Comparison of ENCODE assay signal across 8 cellular contexts in the genomic region with DNA sequence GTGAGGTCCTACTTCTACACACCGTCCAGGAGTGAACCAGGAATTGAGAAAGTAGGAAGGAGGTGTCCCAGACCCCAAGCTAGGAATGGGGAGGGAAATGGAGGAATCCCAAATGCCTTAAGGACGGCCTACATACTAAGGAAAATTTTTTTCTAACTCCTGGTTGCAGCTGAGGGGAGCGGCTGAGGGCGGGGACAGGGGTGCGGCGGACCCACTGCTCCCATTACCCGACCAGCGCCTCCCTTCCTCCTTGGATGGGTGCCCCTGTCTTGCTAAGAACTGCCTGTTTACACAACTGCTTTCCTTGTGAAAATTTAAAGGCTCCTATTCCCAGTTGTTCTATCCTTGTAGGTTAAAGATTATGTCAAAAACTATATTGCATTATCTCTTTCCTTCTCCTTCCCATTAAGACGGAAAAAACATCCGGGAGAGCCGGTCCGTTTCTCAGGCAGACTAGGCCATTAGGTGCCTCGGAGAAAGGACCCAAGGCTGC. TPM values are rescaled to one million over a fixed set of nuclear protein-coding genes. Genes with fewer than 3 reads are reported as not detected.
A peak's percentile ranks its signal among the peaks of the same experiment; 100 is the strongest.
DNase-seq lines count a peak whose midpoint lies in the region; ATAC-seq and TF ChIP-seq lines count a peak whose summit lies in the region.

No MANE protein-coding gene starts in this region.

- H3K4me2 ChIP-seq in GM23338, result peak overlapping the region; percentile 86

- TF ChIP-seq POLR2A in stomach (IDR thresholded peaks at IDR 0.05), result no peak

- CTCF ChIA-PET in Calu3 (lab: Charles Lee), result interaction anchor here (0.6 to 2.5 kb wide), 13 partner anchors 10 to 97 kb away, joined by 3 to 16 read pairs (median 4); partner anchors contain the start of genes HSPA1A, HSPA1L, LSM2 and MSH5

- H3K4me3 ChIP-seq in GM23338, result peak overlapping the region; percentile 43
- H3K4me3 ChIP-seq in RWPE2 (ENCODE audit: severe bottlenecking), result peak overlapping the region; percentile 34
- peak overlapping the region; percentile 40 to 71 (median 66) for H3K4me3 ChIP-seq in stomach

- intact Hi-C loops in Calu3 (cut with micrococcal nuclease; ENCODE audit: unreplicated experiment), result no loop called here
- intact Hi-C loops in left colon (cut with DNase I, micrococcal nuclease), result no loop called here
- intact Hi-C loops in stomach (cut with DNase I; ENCODE audit: low total_unique reads), result no loop called here

- H3K4me1 Mint-ChIP-seq in Calu3 (ENCODE audit: low read depth, unreplicated experiment), result peaks cover 50% of the 10 kb centered on the region
- H3K4me1 Mint-ChIP-seq in GM23338, result peaks cover 43% of the 10 kb centered on the region

- H3K36me3 ChIP-seq in GM23338 (ENCODE audit: insufficient read depth) (no peaks in the 10 kb centered on the region), RWPE2 (ENCODE audit: low read depth) (peaks cover 19% of the 10 kb centered on the region), stomach (no peaks in the 10 kb centered on the region)

- H3K27ac ChIP-seq in GM23338 (ENCODE audit: low read depth), result peak overlapping the region; percentile 89
- H3K27ac ChIP-seq in RWPE2 (ENCODE audit: poor library complexity, severe bottlenecking), result peak overlapping the region; percentile 92
- peak overlapping the region; percentile 89 to 99 (median 98) for H3K27ac ChIP-seq in stomach

- no peak overlapping the region for H2AFZ ChIP-seq in GM23338

- no peaks in the 10 kb centered on the region for H3K27me3 ChIP-seq in GM23338 (ENCODE audit: insufficient read depth)
- no peaks in the 10 kb centered on the region for H3K27me3 ChIP-seq in RWPE2 (ENCODE audit: insufficient read depth, poor library complexity, severe bottlenecking)
- no peaks in the 10 kb centered on the region for H3K27me3 ChIP-seq in stomach

- peaks cover 18% of the 10 kb centered on the region for H3F3A ChIP-seq in GM23338 (replicated peaks; ENCODE audit: low read depth)

- peak; percentile 92 for DNase-seq in Calu3
- DNase-seq in GM23338 (ENCODE audit: low spot score), result peak; percentile 83
- DNase-seq in RWPE2 (ENCODE audit: low spot score), result peak; percentile 89
- peak; percentile 78 for DNase-seq in cerebellum (ENCODE audit: low spot score)
- DNase-seq in left colon, result peak; percentile 88 to 94
- peak; percentile 91 for DNase-seq in stomach
- no peak for DNase-seq in GM19240 (ENCODE audit: insufficient read length, low spot score)

- H3K9me2 ChIP-seq in GM23338 (ENCODE audit: insufficient read depth), result no peaks in the 10 kb centered on the region

- TF ChIP-seq EP300 in stomach (IDR thresholded peaks at IDR 0.05), result no peak

- ATAC-seq in GM23338 (peak; percentile 30), RWPE2 (ENCODE audit: low read depth) (peak; percentile 40), left colon (peak; percentile 58), GM21825 (IDR thresholded peaks at IDR 0.05; ENCODE audit: unreplicated experiment) (no peak)

- no peaks in the 10 kb centered on the region for H3K9me3 ChIP-seq in RWPE2 (ENCODE audit: severe bottlenecking)
- no peaks in the 10 kb centered on the region for H3K9me3 ChIP-seq in stomach

- H3K79me2 ChIP-seq in GM23338 (replicated peaks; ENCODE audit: insufficient read depth), result peaks cover 26% of the 10 kb centered on the region

- H4K20me1 ChIP-seq in GM23338 (replicated peaks; ENCODE audit: insufficient read depth), result peaks cover 5% of the 10 kb centered on the region

- peaks cover 49% of the 10 kb centered on the region for H3K4me1 ChIP-seq in GM23338 (ENCODE audit: insufficient read depth)
- peaks cover 43% of the 10 kb centered on the region for H3K4me1 ChIP-seq in RWPE2 (ENCODE audit: insufficient read depth, poor library complexity, severe bottlenecking)
- H3K4me1 ChIP-seq in stomach, result peaks cover 38 to 65% (median 52%) of the 10 kb centered on the region in 4 donors

- BruUV-seq in Calu3 (replicated peaks; lab: Mats Ljungman, UMichigan), result TSS peak; percentile 85

- H3K27me3 Mint-ChIP-seq in Calu3 (ENCODE audit: unreplicated experiment) (peaks cover 13% of the 10 kb centered on the region), GM23338 (ENCODE audit: insufficient read depth, low read depth, poor library complexity) (peaks cover 25% of the 10 kb centered on the region)

- TF ChIP-seq CTCF in Calu3 (IDR thresholded peaks at IDR 0.05; ENCODE audit: unreplicated experiment) (no peak), GM23338 (conservative IDR thresholded peaks at IDR 0.05; ENCODE audit: low read depth in 2 of 2) (no peak), RWPE2 (IDR thresholded peaks at IDR 0.05; ENCODE audit: poor library complexity, severe bottlenecking) (no peak), stomach (IDR thresholded peaks at IDR 0.05) (no peak)

- no peaks in the 10 kb centered on the region for H3K9me3 Mint-ChIP-seq in Calu3 (ENCODE audit: low read depth, unreplicated experiment)
- peaks cover 7% of the 10 kb centered on the region; the same call in 2 of the 3 replicates for H3K9me3 Mint-ChIP-seq in GM23338

- H3K36me3 Mint-ChIP-seq in Calu3 (ENCODE audit: insufficient read depth, unreplicated experiment) (peaks cover 77% of the 10 kb centered on the region), GM23338 (ENCODE audit: low read depth) (peaks cover 4% of the 10 kb centered on the region; the same call in 2 of the 3 replicates)

- H3K27ac Mint-ChIP-seq in Calu3 (ENCODE audit: unreplicated experiment) (peak overlapping the region; percentile 100), GM23338 (peak overlapping the region; percentile 98)

- 0 to 2% (median 1%) methylated on average over 13 of the region's 13 CpGs for WGBS in stomach, 5 donors

- peak overlapping the region; percentile 80 for H3K4me3 Mint-ChIP-seq in Calu3 (ENCODE audit: low read depth, unreplicated experiment)
- H3K4me3 Mint-ChIP-seq in GM23338, result peak overlapping the region; percentile 80

TF ChIP-seq in GM23338, 12 proteins besides CTCF, POLR2A, EP300 and RAD21 (continues in another document):
- no peak for TF ChIP-seq STAT1 (IDR thresholded peaks at IDR 0.05; ENCODE audit: unreplicated experiment)
- no peak for TF ChIP-seq NANOG (IDR thresholded peaks at IDR 0.05; ENCODE audit: borderline replicate concordance)
- no peak for TF ChIP-seq JUNB (IDR thresholded peaks at IDR 0.05; ENCODE audit: unreplicated experiment)
- no peak for TF ChIP-seq ZNF114 (CRISPR knock-in tag; IDR thresholded peaks at IDR 0.05)

RNA-seq across cellular contexts. Expression of gene HSPA1B, which starts 0.7 kb away (rescaled TPM):
- total RNA-seq in Calu3 (2022) (687 and 705 TPM in 2 replicates), cerebellum (97.4 TPM), left colon (100 to 1,000 TPM; 252 to 296 TPM), stomach (100 to 1,000 TPM in 3 of 5 donors, 10 to 100 TPM in 2; 44.3 to 165 (median 105) TPM)
- total RNA-seq in GM23338 (2014; rRNA removed; shearing (Covaris generic)), result 102 and 113 TPM in 2 replicates
- polyA plus RNA-seq in GM23338 (2016; fragmentation: Nextera tagmentation; extraction: Ambion mirVana) (25.9 and 31.7 TPM in 2 replicates), stomach (10 to 100 TPM; 35.9 to 66.0 (median 51.3) TPM)

RNA-seq across cellular contexts. Expression of gene HSPA1A, which starts 11.5 kb away (rescaled TPM):
- 1,238 and 1,263 TPM in 2 replicates for total RNA-seq in Calu3 (2022)
- 57.1 and 58.3 TPM in 2 replicates for total RNA-seq in GM23338 (2014; rRNA removed; shearing (Covaris generic))
- polyA plus RNA-seq in GM23338 (2016; fragmentation: Nextera tagmentation; extraction: Ambion mirVana), result 36.1 and 39.1 TPM in 2 replicates
- total RNA-seq in cerebellum, result 71.1 TPM
- total RNA-seq in left colon, result 100 to 1,000 TPM; 124 to 136 TPM
- 100 to 1,000 TPM in 3 of 5 donors, 10 to 100 TPM in 2; 68.8 to 124 (median 113) TPM for total RNA-seq in stomach
- polyA plus RNA-seq in stomach, result 100 to 1,000 TPM in 1 of 3 donors, 10 to 100 TPM in 2; 51.1 to 107 (median 64.8) TPM

RNA-seq across cellular contexts. Expression of gene HSPA1L, which starts 11.8 kb away (rescaled TPM):
- 4.2 and 4.3 TPM in 2 replicates for total RNA-seq in Calu3 (2022)
- 0.50 and 0.83 TPM in 2 replicates for total RNA-seq in GM23338 (2014; rRNA removed; shearing (Covaris generic))
- polyA plus RNA-seq in GM23338 (2016; fragmentation: Nextera tagmentation; extraction: Ambion mirVana), result 0.44 and 0.49 TPM in 2 replicates
- total RNA-seq in cerebellum, result 4.2 TPM
- 1 to 10 TPM in 1 of 2 donors, under 1 TPM in 1; 0.89 to 1.1 TPM for total RNA-seq in left colon
- 1 to 10 TPM in 2 of 5 donors, not detected in 3; 1.1 to 1.7 TPM for total RNA-seq in stomach
- polyA plus RNA-seq in stomach, result under 1 TPM; 0.46 to 0.98 (median 0.75) TPM

RNA-seq across cellular contexts. Expression of gene LSM2, which starts 20.1 kb away (rescaled TPM):
- total RNA-seq in Calu3 (2022), result 126 and 144 TPM in 2 replicates
- total RNA-seq in GM23338 (2014; rRNA removed; shearing (Covaris generic)), result 93.5 and 106 TPM in 2 replicates
- 140 and 143 TPM in 2 replicates for polyA plus RNA-seq in GM23338 (2016; fragmentation: Nextera tagmentation; extraction: Ambion mirVana)
- 17.7 TPM for total RNA-seq in cerebellum
- 10 to 100 TPM; 33.0 to 33.5 TPM for total RNA-seq in left colon
- total RNA-seq in stomach, result 10 to 100 TPM in 3 of 5 donors, 1 to 10 TPM in 1, not detected in 1; 6.7 to 34.5 (median 11.4) TPM
- 10 to 100 TPM; 45.2 to 55.8 (median 50.4) TPM for polyA plus RNA-seq in stomach

RNA-seq across cellular contexts. Expression of gene VARS1, which starts 31.3 kb away (rescaled TPM):
- total RNA-seq in Calu3 (2022), result 316 and 331 TPM in 2 replicates
- 137 and 153 TPM in 2 replicates for total RNA-seq in GM23338 (2014; rRNA removed; shearing (Covaris generic))
- 66.0 and 71.2 TPM in 2 replicates for polyA plus RNA-seq in GM23338 (2016; fragmentation: Nextera tagmentation; extraction: Ambion mirVana)
- total RNA-seq in cerebellum, result 23.0 TPM
- 10 to 100 TPM; 35.3 to 58.1 TPM for total RNA-seq in left colon
- 10 to 100 TPM; 21.6 to 56.5 (median 24.1) TPM for total RNA-seq in stomach
- polyA plus RNA-seq in stomach, result 10 to 100 TPM; 11.0 to 31.8 (median 27.7) TPM
